ENCODE assay signal across 1 cellular context in the genomic region with DNA sequence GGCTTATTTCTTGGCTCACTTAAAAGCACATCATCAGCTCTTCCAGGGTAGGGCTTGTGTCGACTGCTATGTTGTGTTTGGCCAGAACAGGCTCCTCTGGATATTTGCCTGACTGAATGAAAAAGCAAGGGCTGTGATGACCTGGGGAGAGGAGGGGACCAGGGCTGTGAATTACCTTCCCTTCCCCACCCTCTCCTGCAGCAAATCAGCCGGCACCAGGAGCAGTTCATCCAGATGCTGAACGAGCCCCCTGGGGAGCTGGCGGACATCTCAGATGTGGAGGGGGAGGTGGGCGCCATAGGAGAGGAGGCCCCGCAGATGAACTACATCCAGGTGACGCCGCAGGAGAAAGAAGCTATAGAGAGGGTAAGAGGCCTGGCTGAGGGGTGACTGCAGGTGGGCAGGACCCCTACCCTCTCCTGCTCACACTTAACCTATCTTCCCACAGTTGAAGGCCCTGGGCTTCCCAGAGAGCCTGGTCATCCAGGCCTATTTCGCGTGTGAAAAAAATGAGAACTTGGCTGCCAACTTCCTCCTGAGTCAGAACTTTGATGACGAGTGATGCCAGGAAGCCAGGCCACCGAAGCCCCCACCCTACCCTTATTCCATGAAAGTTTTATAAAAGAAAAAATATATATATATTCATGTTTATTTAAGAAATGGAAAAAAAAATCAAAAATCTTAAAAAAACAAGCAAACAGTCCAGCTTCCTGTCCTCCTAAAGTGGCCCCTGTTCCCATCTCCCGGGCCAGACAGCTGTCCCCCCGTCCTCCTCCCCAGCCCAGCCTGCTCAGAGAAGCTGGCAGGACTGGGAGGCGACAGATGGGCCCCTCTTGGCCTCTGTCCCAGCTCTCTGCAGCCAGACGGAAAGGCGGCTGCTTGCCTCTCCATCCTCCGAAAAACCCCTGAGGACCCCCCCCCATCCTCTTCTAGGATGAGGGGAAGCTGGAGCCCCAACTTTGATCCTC.
TF ChIP-seq lines count a peak whose summit lies in the region.

No MANE protein-coding gene starts in this region.

TF ChIP-seq in GM23338, 12 proteins besides CTCF, POLR2A, EP300 and RAD21 (continued from another document):
- TF ChIP-seq, protein P1, sequence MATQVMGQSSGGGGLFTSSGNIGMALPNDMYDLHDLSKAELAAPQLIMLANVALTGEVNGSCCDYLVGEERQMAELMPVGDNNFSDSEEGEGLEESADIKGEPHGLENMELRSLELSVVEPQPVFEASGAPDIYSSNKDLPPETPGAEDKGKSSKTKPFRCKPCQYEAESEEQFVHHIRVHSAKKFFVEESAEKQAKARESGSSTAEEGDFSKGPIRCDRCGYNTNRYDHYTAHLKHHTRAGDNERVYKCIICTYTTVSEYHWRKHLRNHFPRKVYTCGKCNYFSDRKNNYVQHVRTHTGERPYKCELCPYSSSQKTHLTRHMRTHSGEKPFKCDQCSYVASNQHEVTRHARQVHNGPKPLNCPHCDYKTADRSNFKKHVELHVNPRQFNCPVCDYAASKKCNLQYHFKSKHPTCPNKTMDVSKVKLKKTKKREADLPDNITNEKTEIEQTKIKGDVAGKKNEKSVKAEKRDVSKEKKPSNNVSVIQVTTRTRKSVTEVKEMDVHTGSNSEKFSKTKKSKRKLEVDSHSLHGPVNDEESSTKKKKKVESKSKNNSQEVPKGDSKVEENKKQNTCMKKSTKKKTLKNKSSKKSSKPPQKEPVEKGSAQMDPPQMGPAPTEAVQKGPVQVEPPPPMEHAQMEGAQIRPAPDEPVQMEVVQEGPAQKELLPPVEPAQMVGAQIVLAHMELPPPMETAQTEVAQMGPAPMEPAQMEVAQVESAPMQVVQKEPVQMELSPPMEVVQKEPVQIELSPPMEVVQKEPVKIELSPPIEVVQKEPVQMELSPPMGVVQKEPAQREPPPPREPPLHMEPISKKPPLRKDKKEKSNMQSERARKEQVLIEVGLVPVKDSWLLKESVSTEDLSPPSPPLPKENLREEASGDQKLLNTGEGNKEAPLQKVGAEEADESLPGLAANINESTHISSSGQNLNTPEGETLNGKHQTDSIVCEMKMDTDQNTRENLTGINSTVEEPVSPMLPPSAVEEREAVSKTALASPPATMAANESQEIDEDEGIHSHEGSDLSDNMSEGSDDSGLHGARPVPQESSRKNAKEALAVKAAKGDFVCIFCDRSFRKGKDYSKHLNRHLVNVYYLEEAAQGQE (IDR thresholded peaks at IDR 0.05; ENCODE audit: unreplicated experiment), result no peak
- TF ChIP-seq, protein P2, sequence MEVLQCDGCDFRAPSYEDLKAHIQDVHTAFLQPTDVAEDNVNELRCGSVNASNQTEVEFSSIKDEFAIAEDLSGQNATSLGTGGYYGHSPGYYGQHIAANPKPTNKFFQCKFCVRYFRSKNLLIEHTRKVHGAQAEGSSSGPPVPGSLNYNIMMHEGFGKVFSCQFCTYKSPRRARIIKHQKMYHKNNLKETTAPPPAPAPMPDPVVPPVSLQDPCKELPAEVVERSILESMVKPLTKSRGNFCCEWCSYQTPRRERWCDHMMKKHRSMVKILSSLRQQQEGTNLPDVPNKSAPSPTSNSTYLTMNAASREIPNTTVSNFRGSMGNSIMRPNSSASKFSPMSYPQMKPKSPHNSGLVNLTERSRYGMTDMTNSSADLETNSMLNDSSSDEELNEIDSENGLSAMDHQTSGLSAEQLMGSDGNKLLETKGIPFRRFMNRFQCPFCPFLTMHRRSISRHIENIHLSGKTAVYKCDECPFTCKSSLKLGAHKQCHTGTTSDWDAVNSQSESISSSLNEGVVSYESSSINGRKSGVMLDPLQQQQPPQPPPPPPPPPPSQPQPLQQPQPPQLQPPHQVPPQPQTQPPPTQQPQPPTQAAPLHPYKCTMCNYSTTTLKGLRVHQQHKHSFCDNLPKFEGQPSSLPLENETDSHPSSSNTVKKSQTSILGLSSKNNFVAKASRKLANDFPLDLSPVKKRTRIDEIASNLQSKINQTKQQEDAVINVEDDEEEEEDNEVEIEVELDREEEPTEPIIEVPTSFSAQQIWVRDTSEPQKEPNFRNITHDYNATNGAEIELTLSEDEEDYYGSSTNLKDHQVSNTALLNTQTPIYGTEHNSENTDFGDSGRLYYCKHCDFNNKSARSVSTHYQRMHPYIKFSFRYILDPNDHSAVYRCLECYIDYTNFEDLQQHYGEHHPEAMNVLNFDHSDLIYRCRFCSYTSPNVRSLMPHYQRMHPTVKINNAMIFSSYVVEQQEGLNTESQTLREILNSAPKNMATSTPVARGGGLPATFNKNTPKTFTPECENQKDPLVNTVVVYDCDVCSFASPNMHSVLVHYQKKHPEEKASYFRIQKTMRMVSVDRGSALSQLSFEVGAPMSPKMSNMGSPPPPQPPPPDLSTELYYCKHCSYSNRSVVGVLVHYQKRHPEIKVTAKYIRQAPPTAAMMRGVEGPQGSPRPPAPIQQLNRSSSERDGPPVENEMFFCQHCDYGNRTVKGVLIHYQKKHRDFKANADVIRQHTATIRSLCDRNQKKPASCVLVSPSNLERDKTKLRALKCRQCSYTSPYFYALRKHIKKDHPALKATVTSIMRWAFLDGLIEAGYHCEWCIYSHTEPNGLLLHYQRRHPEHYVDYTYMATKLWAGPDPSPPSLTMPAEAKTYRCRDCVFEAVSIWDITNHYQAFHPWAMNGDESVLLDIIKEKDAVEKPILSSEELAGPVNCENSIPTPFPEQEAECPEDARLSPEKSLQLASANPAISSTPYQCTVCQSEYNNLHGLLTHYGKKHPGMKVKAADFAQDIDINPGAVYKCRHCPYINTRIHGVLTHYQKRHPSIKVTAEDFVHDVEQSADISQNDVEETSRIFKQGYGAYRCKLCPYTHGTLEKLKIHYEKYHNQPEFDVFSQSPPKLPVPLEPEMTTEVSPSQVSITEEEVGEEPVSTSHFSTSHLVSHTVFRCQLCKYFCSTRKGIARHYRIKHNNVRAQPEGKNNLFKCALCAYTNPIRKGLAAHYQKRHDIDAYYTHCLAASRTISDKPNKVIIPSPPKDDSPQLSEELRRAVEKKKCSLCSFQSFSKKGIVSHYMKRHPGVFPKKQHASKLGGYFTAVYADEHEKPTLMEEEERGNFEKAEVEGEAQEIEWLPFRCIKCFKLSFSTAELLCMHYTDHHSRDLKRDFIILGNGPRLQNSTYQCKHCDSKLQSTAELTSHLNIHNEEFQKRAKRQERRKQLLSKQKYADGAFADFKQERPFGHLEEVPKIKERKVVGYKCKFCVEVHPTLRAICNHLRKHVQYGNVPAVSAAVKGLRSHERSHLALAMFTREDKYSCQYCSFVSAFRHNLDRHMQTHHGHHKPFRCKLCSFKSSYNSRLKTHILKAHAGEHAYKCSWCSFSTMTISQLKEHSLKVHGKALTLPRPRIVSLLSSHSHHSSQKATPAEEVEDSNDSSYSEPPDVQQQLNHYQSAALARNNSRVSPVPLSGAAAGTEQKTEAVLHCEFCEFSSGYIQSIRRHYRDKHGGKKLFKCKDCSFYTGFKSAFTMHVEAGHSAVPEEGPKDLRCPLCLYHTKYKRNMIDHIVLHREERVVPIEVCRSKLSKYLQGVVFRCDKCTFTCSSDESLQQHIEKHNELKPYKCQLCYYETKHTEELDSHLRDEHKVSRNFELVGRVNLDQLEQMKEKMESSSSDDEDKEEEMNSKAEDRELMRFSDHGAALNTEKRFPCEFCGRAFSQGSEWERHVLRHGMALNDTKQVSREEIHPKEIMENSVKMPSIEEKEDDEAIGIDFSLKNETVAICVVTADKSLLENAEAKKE (CRISPR knock-in tag; IDR thresholded peaks at IDR 0.05), result no peak
- TF ChIP-seq ZNF114 (CRISPR knock-in tag; IDR thresholded peaks at IDR 0.05), result no peak
- TF ChIP-seq EZH2phosphoT487 (IDR thresholded peaks at IDR 0.05; ENCODE audit: unreplicated experiment), result no peak
- TF ChIP-seq EZH2 (IDR thresholded peaks at IDR 0.05; ENCODE audit: low read depth, unreplicated experiment), result no peak
- no peak for TF ChIP-seq JUNB (IDR thresholded peaks at IDR 0.05; ENCODE audit: unreplicated experiment)
- no peak for TF ChIP-seq CREB1 (CRISPR knock-in tag; IDR thresholded peaks at IDR 0.05; ENCODE audit: low read depth)
- TF ChIP-seq NANOG (IDR thresholded peaks at IDR 0.05; ENCODE audit: borderline replicate concordance), result no peak
- TF ChIP-seq, protein P3, sequence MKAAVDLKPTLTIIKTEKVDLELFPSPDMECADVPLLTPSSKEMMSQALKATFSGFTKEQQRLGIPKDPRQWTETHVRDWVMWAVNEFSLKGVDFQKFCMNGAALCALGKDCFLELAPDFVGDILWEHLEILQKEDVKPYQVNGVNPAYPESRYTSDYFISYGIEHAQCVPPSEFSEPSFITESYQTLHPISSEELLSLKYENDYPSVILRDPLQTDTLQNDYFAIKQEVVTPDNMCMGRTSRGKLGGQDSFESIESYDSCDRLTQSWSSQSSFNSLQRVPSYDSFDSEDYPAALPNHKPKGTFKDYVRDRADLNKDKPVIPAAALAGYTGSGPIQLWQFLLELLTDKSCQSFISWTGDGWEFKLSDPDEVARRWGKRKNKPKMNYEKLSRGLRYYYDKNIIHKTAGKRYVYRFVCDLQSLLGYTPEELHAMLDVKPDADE (IDR thresholded peaks at IDR 0.05), result no peak
- no peak for TF ChIP-seq ZNF331 (CRISPR knock-in tag; IDR thresholded peaks at IDR 0.05; ENCODE audit: low read depth)
